In the genomic region with DNA sequence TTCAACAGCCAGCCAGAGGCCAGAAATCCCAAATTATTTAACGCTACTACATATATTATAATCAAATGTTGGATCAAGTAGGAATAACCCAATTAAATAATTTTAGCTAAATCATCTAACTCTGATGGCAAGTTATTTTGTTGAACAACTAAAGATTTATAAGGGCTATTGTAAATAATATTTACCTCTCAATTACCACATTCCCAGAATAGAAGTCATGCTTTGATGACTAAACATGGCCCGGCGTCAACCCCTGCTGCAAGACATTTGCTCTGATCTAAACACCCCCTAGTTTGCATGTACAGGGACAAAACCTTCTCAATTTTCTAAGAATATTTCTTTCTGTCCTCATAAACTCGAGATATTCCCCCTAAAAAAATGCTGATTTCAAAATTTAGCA, we compare ENCODE assay signal across 19 cellular contexts. TPM values are rescaled to one million over a fixed set of nuclear protein-coding genes. Genes with fewer than 3 reads are reported as not detected.
DNase-seq lines count a peak whose midpoint lies in the region; ATAC-seq, FAIRE-seq and TF ChIP-seq lines count a peak whose summit lies in the region.
"Had no signal": no experiment of that assay in that cellular context is flagged by ENCODE, and none has a peak within 500 bp of the region (broad histone marks: within the 10 kb centered on the region; RNA-seq: fewer than 3 reads in every experiment).

No MANE protein-coding gene starts in this region.

- H4K20me1 ChIP-seq in GM23338 (replicated peaks; ENCODE audit: insufficient read depth) = no peaks in the 10 kb centered on the region
- H4K20me1 ChIP-seq: BLaER1 had no signal

- no peak overlapping the region for H3K4me2 ChIP-seq in GM23338
- H3K4me2 ChIP-seq: BLaER1 had no signal

- ATAC-seq in GM23338 (no peak), HG03432 (IDR thresholded peaks at IDR 0.05; ENCODE audit: unreplicated experiment) (no peak)
- ATAC-seq: gastroesophageal sphincter had no signal

- H3K4me1 ChIP-seq in GM23338 (ENCODE audit: insufficient read depth) = no peaks in the 10 kb centered on the region
- H3K4me1 ChIP-seq: BLaER1, parathyroid adenoma had no signal

- H3K4me3 Mint-ChIP-seq in CD14-positive monocyte (no peak overlapping the region), GM23338 (no peak overlapping the region)
- H3K4me3 Mint-ChIP-seq: activated T-cell treated with anti-CD3 and anti-CD28 coated beads, Interleukin-2, amount 50 U/mL, for 24 hours; T-helper 1 cell treated with Interleukin-12 subunit alpha and Interleukin-12 subunit beta and Interleukin-4 antibody, amounts not matched to agents 30 μg/mL and 1 μg/mL, for 36 hours had no signal

- DNase-seq in ELR (ENCODE audit: low read depth) = peak; percentile 89
- DNase-seq in RPMI7951 (ENCODE audit: low read depth) = peak; percentile 73
- DNase-seq in epithelial cell of prostate (ENCODE audit: low read depth, low spot score) = no peak
- DNase-seq in renal cortical epithelial cell (ENCODE audit: low read depth) = peak; percentile 62
- DNase-seq in GM12891 (ENCODE audit: insufficient read length, low spot score) = no peak
- no peak for DNase-seq in CD14-positive monocyte (ENCODE audit: low spot score)
- DNase-seq in GM23338 (ENCODE audit: low spot score) = no peak
- DNase-seq: activated CD4-positive, alpha-beta T cell treated with anti-CD3 and anti-CD28 coated beads for 4 hours; activated T-cell treated with anti-CD3 and anti-CD28 coated beads, Interleukin-2, amount 50 U/mL, for 24 hours; dorsolateral prefrontal cortex; midbrain; OCI-M1 had no signal

- intact Hi-C loops in CD14-positive monocyte (cut with micrococcal nuclease) = no loop called here

- no peaks in the 10 kb centered on the region for H3K79me2 ChIP-seq in GM23338 (replicated peaks; ENCODE audit: insufficient read depth)
- H3K79me2 ChIP-seq: parathyroid adenoma had no signal

- H3K27ac Mint-ChIP-seq in CD14-positive monocyte (no peak overlapping the region), GM23338 (no peak overlapping the region)
- H3K27ac Mint-ChIP-seq: activated T-cell treated with anti-CD3 and anti-CD28 coated beads, Interleukin-2, amount 50 U/mL, for 24 hours; T-helper 1 cell treated with Interleukin-12 subunit alpha and Interleukin-12 subunit beta and Interleukin-4 antibody, amounts not matched to agents 30 μg/mL and 1 μg/mL, for 36 hours had no signal

- H3K4me1 Mint-ChIP-seq in CD14-positive monocyte (no peaks in the 10 kb centered on the region), GM23338 (peaks cover 6% of the 10 kb centered on the region; the same call in 1 of the 3 replicates)

- H3K9me3 Mint-ChIP-seq in CD14-positive monocyte (no peaks in the 10 kb centered on the region), GM23338 (no peaks in the 10 kb centered on the region)
- H3K9me3 Mint-ChIP-seq: activated T-cell treated with anti-CD3 and anti-CD28 coated beads, Interleukin-2, amount 50 U/mL, for 24 hours; T-helper 1 cell treated with Interleukin-12 subunit alpha and Interleukin-12 subunit beta and Interleukin-4 antibody, amounts not matched to agents 30 μg/mL and 1 μg/mL, for 36 hours had no signal

- no peaks in the 10 kb centered on the region for H3F3A ChIP-seq in GM23338 (replicated peaks; ENCODE audit: low read depth)

- H3K27ac ChIP-seq in epithelial cell of prostate (peak overlapping the region; percentile 89), GM23338 (ENCODE audit: low read depth) (no peak overlapping the region)
- H3K27ac ChIP-seq: BLaER1, dorsolateral prefrontal cortex, gastroesophageal sphincter, parathyroid adenoma, tibial nerve had no signal

- H3K27me3 ChIP-seq in GM23338 (ENCODE audit: insufficient read depth) = no peaks in the 10 kb centered on the region
- H3K27me3 ChIP-seq: adrenal gland, BLaER1, dorsolateral prefrontal cortex, gastroesophageal sphincter, tibial nerve had no signal

- H3K4me3 ChIP-seq in GM23338 = no peak overlapping the region
- H3K4me3 ChIP-seq: adrenal gland, BLaER1, dorsolateral prefrontal cortex, gastroesophageal sphincter, tibial nerve had no signal

- H3K36me3 Mint-ChIP-seq in CD14-positive monocyte = no peaks in the 10 kb centered on the region
- no peaks in the 10 kb centered on the region for H3K36me3 Mint-ChIP-seq in GM23338 (ENCODE audit: low read depth)

- H3K9me2 ChIP-seq in GM23338 (ENCODE audit: insufficient read depth) = no peaks in the 10 kb centered on the region

- no peak overlapping the region for H2AFZ ChIP-seq in GM23338
- H2AFZ ChIP-seq: parathyroid adenoma had no signal

- H3K27me3 Mint-ChIP-seq in CD14-positive monocyte (ENCODE audit: low read depth in 3 of 3) = peaks cover 0 to 3% (median 0%) of the 10 kb centered on the region in 3 donors
- no peaks in the 10 kb centered on the region for H3K27me3 Mint-ChIP-seq in GM23338 (ENCODE audit: insufficient read depth, low read depth, poor library complexity)
- H3K27me3 Mint-ChIP-seq: activated T-cell treated with anti-CD3 and anti-CD28 coated beads, Interleukin-2, amount 50 U/mL, for 24 hours had no signal

- no peak for TF ChIP-seq CTCF in CD14-positive monocyte (IDR thresholded peaks at IDR 0.05)
- TF ChIP-seq CTCF in GM23338 (conservative IDR thresholded peaks at IDR 0.05; ENCODE audit: low read depth in 2 of 2) = no peak

- FAIRE-seq in GM12891 (lab: Jason Lieb, UNC) = no peak

- TF ChIP-seq POLR2A in GM12891 (IDR thresholded peaks at IDR 0.05; ENCODE audit: low read depth, low read length) = no peak

- no peaks in the 10 kb centered on the region for H3K36me3 ChIP-seq in GM23338 (ENCODE audit: insufficient read depth)
- H3K36me3 ChIP-seq: adrenal gland, BLaER1, gastroesophageal sphincter, tibial nerve had no signal

TF ChIP-seq in GM12891, 5 proteins besides CTCF, POLR2A, EP300 and RAD21:
- no peak for TF ChIP-seq TAF1 (IDR thresholded peaks at IDR 0.05; ENCODE audit: low read depth, low read length)
- no peak for TF ChIP-seq PAX5 (IDR thresholded peaks at IDR 0.05; ENCODE audit: insufficient read depth, low read length, severe bottlenecking)
- TF ChIP-seq POLR2AphosphoS5 (IDR thresholded peaks at IDR 0.05; ENCODE audit: low read depth, low read length) = no peak
- no peak for TF ChIP-seq POU2F2 (IDR thresholded peaks at IDR 0.05; ENCODE audit: low read depth, low read length)
- TF ChIP-seq SPI1 (IDR thresholded peaks at IDR 0.05; ENCODE audit: low read depth, low read length) = no peak

TF ChIP-seq in GM23338, 12 proteins besides CTCF, POLR2A, EP300 and RAD21 (continues in another document):
- TF ChIP-seq, protein P1, sequence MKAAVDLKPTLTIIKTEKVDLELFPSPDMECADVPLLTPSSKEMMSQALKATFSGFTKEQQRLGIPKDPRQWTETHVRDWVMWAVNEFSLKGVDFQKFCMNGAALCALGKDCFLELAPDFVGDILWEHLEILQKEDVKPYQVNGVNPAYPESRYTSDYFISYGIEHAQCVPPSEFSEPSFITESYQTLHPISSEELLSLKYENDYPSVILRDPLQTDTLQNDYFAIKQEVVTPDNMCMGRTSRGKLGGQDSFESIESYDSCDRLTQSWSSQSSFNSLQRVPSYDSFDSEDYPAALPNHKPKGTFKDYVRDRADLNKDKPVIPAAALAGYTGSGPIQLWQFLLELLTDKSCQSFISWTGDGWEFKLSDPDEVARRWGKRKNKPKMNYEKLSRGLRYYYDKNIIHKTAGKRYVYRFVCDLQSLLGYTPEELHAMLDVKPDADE (IDR thresholded peaks at IDR 0.05) = no peak
- TF ChIP-seq EZH2 (IDR thresholded peaks at IDR 0.05; ENCODE audit: low read depth, unreplicated experiment) = no peak
- TF ChIP-seq NANOG (IDR thresholded peaks at IDR 0.05; ENCODE audit: borderline replicate concordance) = no peak
- no peak for TF ChIP-seq ZNF114 (CRISPR knock-in tag; IDR thresholded peaks at IDR 0.05)
- TF ChIP-seq ZNF331 (CRISPR knock-in tag; IDR thresholded peaks at IDR 0.05; ENCODE audit: low read depth) = no peak
- no peak for TF ChIP-seq EZH2phosphoT487 (IDR thresholded peaks at IDR 0.05; ENCODE audit: unreplicated experiment)
- no peak for TF ChIP-seq STAT1 (IDR thresholded peaks at IDR 0.05; ENCODE audit: unreplicated experiment)
- no peak for TF ChIP-seq POLR2AphosphoS5 (IDR thresholded peaks at IDR 0.05; ENCODE audit: low read depth)

RNA-seq across cellular contexts. Expression of a gene that starts 14.2 kb away (rescaled TPM):
- 43.2 and 58.6 TPM in 2 replicates for total RNA-seq in RPMI7951 (2014; rRNA removed; shearing (Covaris generic))
- 2.6 and 7.8 TPM in 2 replicates for total RNA-seq in renal cortical epithelial cell
- not detected for polyA plus RNA-seq in GM12891 (2012; ENCODE audit: low read depth, missing spikeins)
- polyA plus RNA-seq in CD14-positive monocyte (not detected), GM23338 (2016; fragmentation: Nextera tagmentation; extraction: Ambion mirVana) (0.71 and 0.87 TPM in 2 replicates)
- 1.0 and 1.1 TPM in 2 replicates for total RNA-seq in GM23338 (2014; rRNA removed; shearing (Covaris generic))

Comparison
In these comparisons a context has a peak if more than half of its experiments do, and no peak if none do; other contexts are left out.
1. DNase-seq: peak in ELR (single experiment), RPMI7951 (single experiment) and renal cortical epithelial cell (single experiment); none in epithelial cell of prostate (single experiment), GM12891 (single experiment), CD14-positive monocyte (single experiment) and GM23338 (single experiment).